In genomic region chr20:8116067-8116811, GRCh38 we compare ENCODE assay signal across 14 cellular contexts. TPM values are rescaled to one million over a fixed set of nuclear protein-coding genes. Genes with fewer than 3 reads are reported as not detected.
DNase-seq lines count a peak whose midpoint lies in the region; ATAC-seq and TF ChIP-seq lines count a peak whose summit lies in the region.
"Had no signal": no experiment of that assay in that cellular context is flagged by ENCODE, and none has a peak within 500 bp of the region (broad histone marks: within the 10 kb centered on the region; RNA-seq: fewer than 3 reads in every experiment).

No MANE protein-coding gene starts in this region.

- H3K36me3 ChIP-seq in right atrium auricular region (no peaks in the 10 kb centered on the region), thyroid gland (no peaks in the 10 kb centered on the region)

- TF ChIP-seq POLR2A in thyroid gland (IDR thresholded peaks at IDR 0.05): no peak

- no peak overlapping the region for H3K27ac ChIP-seq in right atrium auricular region
- H3K27ac ChIP-seq in thyroid gland: no peak overlapping the region

- intact Hi-C loops in Right ventricle myocardium superior (cut with DNase I) (no loop called here), thyroid gland (cut with DNase I) (no loop called here)

- DNase-seq in Right ventricle myocardium superior (no peak), right atrium auricular region (ENCODE audit: low spot score) (no peak), dedifferentiated amniotic fluid mesenchymal stem cell (ENCODE audit: extremely low spot score) (peak; percentile 23), iris pigment epithelial cell (ENCODE audit: low read depth) (peak; percentile 68), thyroid gland (no peak), GM19240 (ENCODE audit: insufficient read length, low spot score) (no peak), HUDEP-2 (lab: John Stamatoyannopoulos, UW; ENCODE audit: unreplicated experiment in 76 of 76) (no peak)
- DNase-seq: activated CD4-positive, alpha-beta T cell treated with anti-CD3 and anti-CD28 coated beads, Interleukin-2, amount 10 ng/mL, durations not matched to agents 7 days and 5 days; amygdala; effector CD4-positive, alpha-beta T cell; glutamatergic neuron; naive B cell; NCI-H2029 had no signal

- TF ChIP-seq CTCF in right atrium auricular region (IDR thresholded peaks at IDR 0.05) (no peak), thyroid gland (IDR thresholded peaks at IDR 0.05) (no peak)

- H3K27me3 ChIP-seq in right atrium auricular region (no peaks in the 10 kb centered on the region), thyroid gland (no peaks in the 10 kb centered on the region)

- ATAC-seq in Right ventricle myocardium superior (ENCODE audit: poor library complexity) (peak; percentile 93), HG03439 (IDR thresholded peaks at IDR 0.05; ENCODE audit: unreplicated experiment) (no peak)

- no peaks in the 10 kb centered on the region for H3K9me3 ChIP-seq in right atrium auricular region
- H3K9me3 ChIP-seq in thyroid gland: no peaks in the 10 kb centered on the region

- H3K4me1 ChIP-seq in right atrium auricular region: no peaks in the 10 kb centered on the region
- H3K4me1 ChIP-seq in thyroid gland: no peaks in the 10 kb centered on the region

- no peak overlapping the region for H3K4me3 ChIP-seq in right atrium auricular region
- H3K4me3 ChIP-seq in thyroid gland (replicated peaks in 1 of 3): no peak overlapping the region

- WGBS in thyroid gland, 2 donors: 62 to 73% methylated on average over 5 of the region's 5 CpGs

RNA-seq across cellular contexts. Expression of gene PLCB1, which starts 15.8 kb away (rescaled TPM):
- 6.3 TPM for total RNA-seq in Right ventricle myocardium superior
- total RNA-seq in right atrium auricular region: 10 to 100 TPM in 1 of 2 donors, 1 to 10 TPM in 1; 7.3 to 45.5 TPM
- 10 to 100 TPM in 2 of 4 donors, 1 to 10 TPM in 2; 7.3 to 14.1 (median 11.0) TPM for total RNA-seq in thyroid gland

Comparison
In these comparisons a context has a peak if more than half of its experiments do, and no peak if none do; other contexts are left out.
1. DNase-seq: peak in dedifferentiated amniotic fluid mesenchymal stem cell (single experiment) and iris pigment epithelial cell (single experiment); none in Right ventricle myocardium superior (single experiment), right atrium auricular region (single experiment), thyroid gland (0 of 2), GM19240 (single experiment) and HUDEP-2 (0 of 76).